24 cellular contexts compared by ENCODE assay signal in the genomic region with DNA sequence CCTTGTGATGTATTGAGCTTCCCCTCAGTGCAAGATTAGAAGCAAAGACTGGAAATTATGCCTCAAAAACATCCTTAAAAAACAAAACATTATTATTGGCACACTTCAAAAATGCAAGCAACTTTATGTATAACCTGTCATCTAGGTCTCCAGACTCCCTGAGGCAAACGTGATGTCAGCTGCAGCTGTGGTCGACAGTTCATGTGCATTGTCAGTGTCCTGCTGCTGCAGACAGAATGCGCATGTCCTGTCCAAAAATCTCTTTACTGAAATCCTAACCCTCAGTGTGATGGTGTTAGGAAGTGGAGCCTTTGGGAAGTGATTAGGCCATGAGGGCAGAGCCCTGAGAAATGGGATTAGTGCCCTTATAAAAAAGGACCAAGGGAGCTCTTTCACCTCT.
"Had no signal": no experiment of that assay in that cellular context is flagged by ENCODE, and none has a peak within 500 bp of the region (broad histone marks: within the 10 kb centered on the region; RNA-seq: fewer than 3 reads in every experiment).

No MANE protein-coding gene starts in this region.

- H3K4me3 Mint-ChIP-seq: naive thymus-derived CD4-positive, alpha-beta T cell had no signal

- H3K4me1 Mint-ChIP-seq: naive thymus-derived CD4-positive, alpha-beta T cell had no signal

- FAIRE-seq: endothelial cell of umbilical vein, keratinocyte had no signal

- H3K36me3 ChIP-seq: esophagus squamous epithelium, gastrocnemius medialis, heart right ventricle, left lung, lower lobe of right lung had no signal

- H3K4me3 ChIP-seq: coronary artery, dorsolateral prefrontal cortex, esophagus squamous epithelium, gastrocnemius medialis, heart right ventricle, left lung, lower lobe of right lung had no signal

- H3K27ac Mint-ChIP-seq: naive thymus-derived CD4-positive, alpha-beta T cell had no signal

- ATAC-seq: esophagus mucosa; gastrocnemius medialis; heart right ventricle; left cardiac atrium; left lung; left ventricle myocardium superior; lower lobe of right lung; naive thymus-derived CD4-positive, alpha-beta T cell had no signal

- H3K36me3 Mint-ChIP-seq: naive thymus-derived CD4-positive, alpha-beta T cell had no signal

- H3K27me3 ChIP-seq: gastrocnemius medialis, left lung had no signal

- DNase-seq: dermis blood vessel endothelial cell; dorsolateral prefrontal cortex; effector CD4-positive, alpha-beta T cell; effector memory CD4-positive, alpha-beta T cell; erythroblast; esophagus squamous epithelium; foreskin fibroblast; foreskin melanocyte; gastrocnemius medialis; glutamatergic neuron; head of caudate nucleus; heart right ventricle; hippocampal formation; left cardiac atrium; left lung; left ventricle myocardium superior; lower lobe of right lung; mesenchymal stem cell; midbrain; naive thymus-derived CD4-positive, alpha-beta T cell had no signal
